In genomic region chr10:92531132-92531531, GRCh38 we compare ENCODE assay signal across 25 cellular contexts.
"Had no signal": no experiment of that assay in that cellular context is flagged by ENCODE, and none has a peak within 500 bp of the region (broad histone marks: within the 10 kb centered on the region; RNA-seq: fewer than 3 reads in every experiment).

No MANE protein-coding gene starts in this region.

- H3K9me3 ChIP-seq: left lung, ovary, right atrium auricular region, right lobe of liver, tibial nerve, uterus had no signal

- DNase-seq: hypothalamus; immature natural killer cell; kidney; left colon; left lung; midbrain; natural killer cell; nephron progenitor cell; ovary; right lobe of liver; stimulated activated CD4-positive, alpha-beta T cell treated with anti-CD3 and anti-CD28 coated beads, Interleukin-1b, Interleukin-23, amount 100 ng/mL, for 48 hours; stimulated activated CD4-positive, alpha-beta T cell treated with anti-CD3 and anti-CD28 coated beads, Interleukin-2, amount 100 ng/mL, for 48 hours; stimulated activated CD4-positive, alpha-beta T cell treated with anti-CD3 and anti-CD28 coated beads, Interleukin-4, amount 100 ng/mL, for 4 hours; stimulated activated CD8-positive, alpha-beta memory T cell treated with anti-CD3 and anti-CD28 coated beads, Interleukin-4, amount 100 ng/mL, for 48 hours; stimulated activated naive CD4-positive, alpha-beta T cell treated with Interleukin-2 at 50 U/mL for 16 hours; stimulated activated naive CD8-positive, alpha-beta T cell treated with anti-CD3 and anti-CD28 coated beads, Interleukin-15, amount 100 ng/mL, for 72 hours; substantia nigra; uterus had no signal

- H3K4me1 ChIP-seq: left lung, right atrium auricular region, right lobe of liver, tibial nerve, uterus had no signal

- H3K36me3 Mint-ChIP-seq: natural killer cell had no signal

- H3K4me3 ChIP-seq: left lung, lung, ovary, right atrium auricular region, right lobe of liver, smooth muscle cell, tibial nerve, uterus had no signal

- H3K27ac Mint-ChIP-seq: immature natural killer cell; natural killer cell; nephron progenitor cell; progenitor cell of endocrine pancreas; stimulated activated memory B cell treated with anti-CD40 and anti-IgM and Interleukin-4, amounts not matched to agents 10 μg/mL and 1 μg/mL and 100 μg/mL, for 72 hours; stimulated activated naive CD8-positive, alpha-beta T cell treated with anti-CD3 and anti-CD28 coated beads, Interleukin-15, amount 100 ng/mL, for 72 hours; type B pancreatic cell had no signal

- H3K27me3 ChIP-seq: left lung, ovary, right atrium auricular region, right lobe of liver, tibial nerve, uterus had no signal

- H3K9me3 Mint-ChIP-seq: immature natural killer cell; natural killer cell; nephron progenitor cell; stimulated activated memory B cell treated with anti-CD40 and anti-IgM and Interleukin-4, amounts not matched to agents 10 μg/mL and 1 μg/mL and 100 μg/mL, for 72 hours; stimulated activated naive CD8-positive, alpha-beta T cell treated with anti-CD3 and anti-CD28 coated beads, Interleukin-15, amount 100 ng/mL, for 72 hours; type B pancreatic cell had no signal

- H3K4me3 Mint-ChIP-seq: immature natural killer cell; natural killer cell; nephron progenitor cell; stimulated activated memory B cell treated with anti-CD40 and anti-IgM and Interleukin-4, amounts not matched to agents 10 μg/mL and 1 μg/mL and 100 μg/mL, for 72 hours; stimulated activated naive CD8-positive, alpha-beta T cell treated with anti-CD3 and anti-CD28 coated beads, Interleukin-15, amount 100 ng/mL, for 72 hours; type B pancreatic cell had no signal

- H3K36me3 ChIP-seq: ovary, uterus had no signal

- H3K27ac ChIP-seq: left lung, ovary, right atrium auricular region, right lobe of liver, tibial nerve, uterus had no signal

- ATAC-seq: left colon; left lung; natural killer cell; right lobe of liver; stimulated activated memory B cell treated with anti-CD40 and anti-IgM and Interleukin-4, amounts not matched to agents 10 μg/mL and 1 μg/mL and 100 μg/mL, for 72 hours; stimulated activated naive CD8-positive, alpha-beta T cell treated with anti-CD3 and anti-CD28 coated beads, Interleukin-15, amount 100 ng/mL, for 72 hours had no signal

- H3K4me2 ChIP-seq: smooth muscle cell had no signal

- H3K27me3 Mint-ChIP-seq: progenitor cell of endocrine pancreas; stimulated activated memory B cell treated with anti-CD40 and anti-IgM and Interleukin-4, amounts not matched to agents 10 μg/mL and 1 μg/mL and 100 μg/mL, for 72 hours; stimulated activated naive CD8-positive, alpha-beta T cell treated with anti-CD3 and anti-CD28 coated beads, Interleukin-15, amount 100 ng/mL, for 72 hours; type B pancreatic cell had no signal

- H3K4me1 Mint-ChIP-seq: immature natural killer cell; natural killer cell; nephron progenitor cell; stimulated activated memory B cell treated with anti-CD40 and anti-IgM and Interleukin-4, amounts not matched to agents 10 μg/mL and 1 μg/mL and 100 μg/mL, for 72 hours; stimulated activated naive CD8-positive, alpha-beta T cell treated with anti-CD3 and anti-CD28 coated beads, Interleukin-15, amount 100 ng/mL, for 72 hours had no signal
